Comparison of ENCODE assay signal across 17 cellular contexts in genomic region chr6:106247293-106247692, GRCh38.
DNase-seq lines count a peak whose midpoint lies in the region; ATAC-seq and TF ChIP-seq lines count a peak whose summit lies in the region.
"Had no signal": no experiment of that assay in that cellular context is flagged by ENCODE, and none has a peak within 500 bp of the region (broad histone marks: within the 10 kb centered on the region; RNA-seq: fewer than 3 reads in every experiment).

No MANE protein-coding gene starts in this region.

- H3K4me1 ChIP-seq in CD8-positive, alpha-beta T cell (ENCODE audit: insufficient read depth, low read length) = no peaks in the 10 kb centered on the region
- H3K4me1 ChIP-seq: colonic mucosa, Peyer's patch had no signal

- intact Hi-C loops in CD8-positive, alpha-beta T cell (cut with DNase I, micrococcal nuclease) = no loop called here

- no peak overlapping the region for H3K27ac ChIP-seq in CD8-positive, alpha-beta T cell (ENCODE audit: low read depth, low read length)
- H3K27ac ChIP-seq: colonic mucosa, Peyer's patch had no signal

- no peak overlapping the region for H3K27ac Mint-ChIP-seq in endothelial cell (ENCODE audit: unreplicated experiment)
- H3K27ac Mint-ChIP-seq in mesothelial cell of epicardium = no peak overlapping the region
- no peak overlapping the region for H3K27ac Mint-ChIP-seq in CD8-positive, alpha-beta T cell
- H3K27ac Mint-ChIP-seq: progenitor cell of endocrine pancreas; stimulated activated naive CD8-positive, alpha-beta T cell treated with anti-CD3 and anti-CD28 coated beads, Interleukin-15, Interleukin-2, amounts not matched to agents 100 ng/mL and 50 ng/mL, for 24 hours had no signal

- H3K4me1 Mint-ChIP-seq in endothelial cell (ENCODE audit: unreplicated experiment) = no peaks in the 10 kb centered on the region
- H3K4me1 Mint-ChIP-seq in mesothelial cell of epicardium = no peaks in the 10 kb centered on the region
- H3K4me1 Mint-ChIP-seq in CD8-positive, alpha-beta T cell (ENCODE audit: low read depth) = peaks cover 6% of the 10 kb centered on the region

- H3K36me3 Mint-ChIP-seq in endothelial cell (ENCODE audit: low read depth, unreplicated experiment) (no peaks in the 10 kb centered on the region), mesothelial cell of epicardium (peaks cover 20% of the 10 kb centered on the region)
- H3K36me3 Mint-ChIP-seq in CD8-positive, alpha-beta T cell = peaks cover 34% of the 10 kb centered on the region

- POLR2A ChIA-PET in CD8-positive, alpha-beta T cell (lab: Charles Lee) = no interaction called here

- no peaks in the 10 kb centered on the region for H3K36me3 ChIP-seq in CD8-positive, alpha-beta T cell (ENCODE audit: insufficient read depth, low read length)
- H3K36me3 ChIP-seq: colonic mucosa, Peyer's patch had no signal

- ATAC-seq in GM19324 (IDR thresholded peaks at IDR 0.05; ENCODE audit: low FRiP score, unreplicated experiment) (peak; percentile 62), HG03280 (IDR thresholded peaks at IDR 0.05; ENCODE audit: unreplicated experiment) (peak; percentile 47)
- no peak for ATAC-seq in CD8-positive, alpha-beta T cell

- TF ChIP-seq CTCF in AG10803 (conservative IDR thresholded peaks at IDR 0.05; ENCODE audit: low read length) (no peak), endothelial cell (IDR thresholded peaks at IDR 0.05; ENCODE audit: unreplicated experiment) (no peak), mesothelial cell of epicardium (IDR thresholded peaks at IDR 0.05; ENCODE audit: unreplicated experiment) (no peak)
- no peak for TF ChIP-seq CTCF in CD8-positive, alpha-beta T cell (IDR thresholded peaks at IDR 0.05)

- H3K9me3 ChIP-seq in CD8-positive, alpha-beta T cell (ENCODE audit: low read length) = no peaks in the 10 kb centered on the region
- H3K9me3 ChIP-seq: colonic mucosa, Peyer's patch had no signal

- CTCF ChIA-PET in CD8-positive, alpha-beta T cell (lab: Charles Lee) = no interaction called here

- no peaks in the 10 kb centered on the region for H3K9me3 Mint-ChIP-seq in endothelial cell (ENCODE audit: unreplicated experiment)
- H3K9me3 Mint-ChIP-seq in mesothelial cell of epicardium = peaks cover under 1% of the 10 kb centered on the region
- H3K9me3 Mint-ChIP-seq in CD8-positive, alpha-beta T cell = no peaks in the 10 kb centered on the region
- H3K9me3 Mint-ChIP-seq: activated CD4-positive, alpha-beta T cell treated with anti-CD3 and anti-CD28 coated beads, Interleukin-2, amount 10 ng/mL, durations not matched to agents 7 days and 5 days; stimulated activated naive CD8-positive, alpha-beta T cell treated with anti-CD3 and anti-CD28 coated beads, Interleukin-15, Interleukin-2, amounts not matched to agents 100 ng/mL and 50 ng/mL, for 24 hours had no signal

- H3K4me3 Mint-ChIP-seq in endothelial cell (ENCODE audit: unreplicated experiment) (no peak overlapping the region), mesothelial cell of epicardium (no peak overlapping the region)
- H3K4me3 Mint-ChIP-seq in CD8-positive, alpha-beta T cell = no peak overlapping the region
- H3K4me3 Mint-ChIP-seq: activated CD4-positive, alpha-beta T cell treated with anti-CD3 and anti-CD28 coated beads, Interleukin-2, amount 10 ng/mL, durations not matched to agents 7 days and 5 days; stimulated activated naive CD8-positive, alpha-beta T cell treated with anti-CD3 and anti-CD28 coated beads, Interleukin-15, Interleukin-2, amounts not matched to agents 100 ng/mL and 50 ng/mL, for 24 hours had no signal

- H3K4me3 ChIP-seq in AG10803 (ENCODE audit: low read length) = no peak overlapping the region
- H3K4me3 ChIP-seq in CD8-positive, alpha-beta T cell (ENCODE audit: low read depth, low read length) = no peak overlapping the region
- H3K4me3 ChIP-seq: colonic mucosa, Peyer's patch had no signal

- H3K27me3 ChIP-seq in CD8-positive, alpha-beta T cell (ENCODE audit: insufficient read depth, low read length) = no peaks in the 10 kb centered on the region
- H3K27me3 ChIP-seq: colonic mucosa, Peyer's patch had no signal

- H3K27me3 Mint-ChIP-seq in endothelial cell (ENCODE audit: unreplicated experiment) = no peaks in the 10 kb centered on the region
- H3K27me3 Mint-ChIP-seq in mesothelial cell of epicardium (ENCODE audit: low read depth) = no peaks in the 10 kb centered on the region
- no peaks in the 10 kb centered on the region for H3K27me3 Mint-ChIP-seq in CD8-positive, alpha-beta T cell (ENCODE audit: low read depth)
- H3K27me3 Mint-ChIP-seq: activated CD4-positive, alpha-beta T cell treated with anti-CD3 and anti-CD28 coated beads, Interleukin-2, amount 10 ng/mL, durations not matched to agents 7 days and 5 days; progenitor cell of endocrine pancreas; stimulated activated naive CD8-positive, alpha-beta T cell treated with anti-CD3 and anti-CD28 coated beads, Interleukin-15, Interleukin-2, amounts not matched to agents 100 ng/mL and 50 ng/mL, for 24 hours had no signal

- DNase-seq in AG10803 (ENCODE audit: low read depth) (peak; percentile 37), astrocyte of the hippocampus (ENCODE audit: low read depth, low spot score) (peak; percentile 63), endothelial cell (ENCODE audit: low spot score) (no peak), mesothelial cell of epicardium (ENCODE audit: low spot score in 2 of 2, unreplicated experiment in 2 of 2) (no peak), HUDEP-2 (lab: John Stamatoyannopoulos, UW; ENCODE audit: unreplicated experiment in 76 of 76) (no peak)
- DNase-seq in CD8-positive, alpha-beta T cell = no peak
- DNase-seq: activated CD4-positive, alpha-beta T cell treated with anti-CD3 and anti-CD28 coated beads, Interleukin-2, amount 10 ng/mL, durations not matched to agents 7 days and 5 days; activated naive CD4-positive, alpha-beta T cell treated with anti-CD3 and anti-CD28 coated beads, Interleukin-2, amount 50 U/mL, for 16 hours; colonic mucosa; NCI-H1048; NCI-H446; Peyer's patch; stimulated activated CD4-positive, alpha-beta T cell treated with anti-CD3 and anti-CD28 coated beads, Interleukin-4, amount 100 ng/mL, for 24 hours had no signal

Comparison
In these comparisons a context has a peak if more than half of its experiments do, and no peak if none do; other contexts are left out.
1. DNase-seq: peak in AG10803 (single experiment) and astrocyte of the hippocampus (single experiment); none in endothelial cell (single experiment), mesothelial cell of epicardium (0 of 2), HUDEP-2 (0 of 76) and CD8-positive, alpha-beta T cell (0 of 7).